26 cellular contexts compared by ENCODE assay signal in genomic region chr9:128540630-128541355, GRCh38. TPM values are rescaled to one million over a fixed set of nuclear protein-coding genes. Genes with fewer than 3 reads are reported as not detected.
DNase-seq lines count a peak whose midpoint lies in the region; ATAC-seq and TF ChIP-seq lines count a peak whose summit lies in the region.
"Had no signal": no experiment of that assay in that cellular context is flagged by ENCODE, and none has a peak within 500 bp of the region (broad histone marks: within the 10 kb centered on the region; RNA-seq: fewer than 3 reads in every experiment).

No MANE protein-coding gene starts in this region.

- no peak for TF ChIP-seq CTCF in CD8-positive, alpha-beta T cell (IDR thresholded peaks at IDR 0.05)
- TF ChIP-seq CTCF in NB4 (IDR thresholded peaks at IDR 0.05; ENCODE audit: low read depth, low read length) (no peak), nephron progenitor cell (IDR thresholded peaks at IDR 0.05) (no peak), upper lobe of left lung (IDR thresholded peaks at IDR 0.05) (no peak)

- no peak overlapping the region for H3K4me3 Mint-ChIP-seq in CD8-positive, alpha-beta T cell
- H3K4me3 Mint-ChIP-seq in nephron progenitor cell: no peak overlapping the region
- no peak overlapping the region for H3K4me3 Mint-ChIP-seq in stimulated activated naive CD8-positive, alpha-beta T cell treated with anti-CD3 and anti-CD28 coated beads, Interleukin-15, amount 100 ng/mL, for 72 hours
- H3K4me3 Mint-ChIP-seq: activated CD8-positive, alpha-beta memory T cell treated with anti-CD3 and anti-CD28 coated beads, Interleukin-2, amount 10 ng/mL, durations not matched to agents 7 days and 5 days; neural progenitor cell; type B pancreatic cell had no signal

- H3K27ac ChIP-seq in CD8-positive, alpha-beta T cell (ENCODE audit: low read depth, low read length): no peak overlapping the region
- H3K27ac ChIP-seq in upper lobe of left lung: peak overlapping the region in 1 of 4 donors; percentile 17
- H3K27ac ChIP-seq: cardiac muscle cell, epithelial cell of prostate, neural progenitor cell, psoas muscle, stomach had no signal

- peaks cover 55% of the 10 kb centered on the region for H3K36me3 ChIP-seq in CD8-positive, alpha-beta T cell (ENCODE audit: insufficient read depth, low read length)
- peaks cover 17 to 76% (median 56%) of the 10 kb centered on the region in 4 donors for H3K36me3 ChIP-seq in upper lobe of left lung
- H3K36me3 ChIP-seq: neural progenitor cell had no signal

- no peaks in the 10 kb centered on the region for H3K9me3 Mint-ChIP-seq in CD8-positive, alpha-beta T cell
- H3K9me3 Mint-ChIP-seq in nephron progenitor cell: no peaks in the 10 kb centered on the region
- H3K9me3 Mint-ChIP-seq in stimulated activated naive CD8-positive, alpha-beta T cell treated with anti-CD3 and anti-CD28 coated beads, Interleukin-15, amount 100 ng/mL, for 72 hours: no peaks in the 10 kb centered on the region
- H3K9me3 Mint-ChIP-seq: neural progenitor cell, type B pancreatic cell had no signal

- TF ChIP-seq POLR2A in NB4 (IDR thresholded peaks at IDR 0.05; ENCODE audit: extremely low read depth, insufficient read length) (no peak), upper lobe of left lung (IDR thresholded peaks at IDR 0.05) (no peak)

- no peak for TF ChIP-seq EP300 in upper lobe of left lung (IDR thresholded peaks at IDR 0.05)

- H3K4me1 Mint-ChIP-seq in CD8-positive, alpha-beta T cell (ENCODE audit: low read depth): peaks cover 3% of the 10 kb centered on the region
- no peaks in the 10 kb centered on the region for H3K4me1 Mint-ChIP-seq in nephron progenitor cell
- peaks cover 9% of the 10 kb centered on the region for H3K4me1 Mint-ChIP-seq in stimulated activated naive CD8-positive, alpha-beta T cell treated with anti-CD3 and anti-CD28 coated beads, Interleukin-15, amount 100 ng/mL, for 72 hours
- H3K4me1 Mint-ChIP-seq: neural progenitor cell had no signal

- H3K27ac Mint-ChIP-seq in CD8-positive, alpha-beta T cell: peak overlapping the region; percentile 15
- peak overlapping the region; percentile 6 for H3K27ac Mint-ChIP-seq in nephron progenitor cell
- H3K27ac Mint-ChIP-seq in stimulated activated naive CD8-positive, alpha-beta T cell treated with anti-CD3 and anti-CD28 coated beads, Interleukin-15, amount 100 ng/mL, for 72 hours: no peak overlapping the region
- H3K27ac Mint-ChIP-seq: activated CD8-positive, alpha-beta memory T cell treated with anti-CD3 and anti-CD28 coated beads, Interleukin-2, amount 10 ng/mL, durations not matched to agents 7 days and 5 days; neural progenitor cell; type B pancreatic cell had no signal

- peaks cover 71% of the 10 kb centered on the region for H3K36me3 Mint-ChIP-seq in CD8-positive, alpha-beta T cell
- peaks cover 29% of the 10 kb centered on the region for H3K36me3 Mint-ChIP-seq in nephron progenitor cell (ENCODE audit: low read depth)

- WGBS in upper lobe of left lung, 2 donors: 57 to 79% methylated on average over 3 of the region's 3 CpGs

- CTCF ChIA-PET in CD8-positive, alpha-beta T cell (lab: Charles Lee): interaction anchor here (1.3 kb wide), 1 partner anchor 143 kb away, joined by 3 read pairs; no protein-coding TSS in a partner anchor

- no peaks in the 10 kb centered on the region for H3K27me3 Mint-ChIP-seq in CD8-positive, alpha-beta T cell (ENCODE audit: low read depth)
- peaks cover 4% of the 10 kb centered on the region for H3K27me3 Mint-ChIP-seq in nephron progenitor cell (ENCODE audit: low read depth, poor library complexity)
- no peaks in the 10 kb centered on the region for H3K27me3 Mint-ChIP-seq in stimulated activated naive CD8-positive, alpha-beta T cell treated with anti-CD3 and anti-CD28 coated beads, Interleukin-15, amount 100 ng/mL, for 72 hours
- H3K27me3 Mint-ChIP-seq: activated CD8-positive, alpha-beta memory T cell treated with anti-CD3 and anti-CD28 coated beads, Interleukin-2, amount 10 ng/mL, durations not matched to agents 7 days and 5 days; type B pancreatic cell had no signal

- H3K4me3 ChIP-seq in CD8-positive, alpha-beta T cell (ENCODE audit: low read depth, low read length): no peak overlapping the region
- no peak overlapping the region for H3K4me3 ChIP-seq in NB4 (ENCODE audit: low read depth, low read length)
- no peak overlapping the region for H3K4me3 ChIP-seq in upper lobe of left lung
- H3K4me3 ChIP-seq: cardiac muscle cell, mucosa of descending colon, neural progenitor cell, psoas muscle, smooth muscle cell, stomach had no signal

- intact Hi-C loops in CD8-positive, alpha-beta T cell (cut with DNase I, micrococcal nuclease): no loop called here

- no peak for DNase-seq in CD8-positive, alpha-beta T cell
- peak; percentile 57 for DNase-seq in NB4 (ENCODE audit: low read depth)
- peak; percentile 51 for DNase-seq in fibroblast of gingiva (ENCODE audit: low read depth)
- no peak for DNase-seq in nephron progenitor cell
- no peak for DNase-seq in upper lobe of left lung
- no peak for DNase-seq in DMS114 treated with DMSO at 0.1 percent for 48 hours (lab: John Stamatoyannopoulos, UW; ENCODE audit: unreplicated experiment)
- DNase-seq in stimulated activated naive CD8-positive, alpha-beta T cell treated with anti-CD3 and anti-CD28 coated beads, Interleukin-15, amount 100 ng/mL, for 72 hours: no peak
- DNase-seq: activated CD8-positive, alpha-beta memory T cell treated with anti-CD3 and anti-CD28 coated beads, Interleukin-2, amount 10 ng/mL, durations not matched to agents 7 days and 5 days; activated effector memory CD4-positive, alpha-beta T cell treated with Interleukin-2 at 50 U/mL for 16 hours; amniotic stem cell; Caco-2; GOT3; KG1; mucosa of descending colon; NCI-H1105; NCI-H2107; NK-92 treated with Interleukin-12 subunit alpha and Interleukin-12 subunit beta, amount 100 ng/mL, for 24 hours; psoas muscle; stimulated activated CD4-positive, alpha-beta T cell treated with anti-CD3 and anti-CD28 coated beads, Interleukin-4, amount 100 ng/mL, for 1 hour; stomach; SW 1271 had no signal

- POLR2A ChIA-PET in CD8-positive, alpha-beta T cell (lab: Charles Lee): interaction anchor here (0.6 kb wide), 1 partner anchor 240 kb away, joined by 5 read pairs; no protein-coding TSS in a partner anchor

- H3K4me1 ChIP-seq in CD8-positive, alpha-beta T cell (ENCODE audit: insufficient read depth, low read length): no peaks in the 10 kb centered on the region
- H3K4me1 ChIP-seq in upper lobe of left lung: no peaks in the 10 kb centered on the region
- H3K4me1 ChIP-seq: Caco-2, neural progenitor cell, psoas muscle, stomach had no signal

- ATAC-seq in CD8-positive, alpha-beta T cell: no peak
- no peak for ATAC-seq in upper lobe of left lung (ENCODE audit: low FRiP score in 2 of 2)
- no peak for ATAC-seq in stimulated activated naive CD8-positive, alpha-beta T cell treated with anti-CD3 and anti-CD28 coated beads, Interleukin-15, amount 100 ng/mL, for 72 hours
- ATAC-seq: activated CD8-positive, alpha-beta memory T cell treated with anti-CD3 and anti-CD28 coated beads, Interleukin-2, amount 10 ng/mL, durations not matched to agents 7 days and 5 days; mucosa of descending colon had no signal

- no peaks in the 10 kb centered on the region for H3K27me3 ChIP-seq in CD8-positive, alpha-beta T cell (ENCODE audit: insufficient read depth, low read length)
- H3K27me3 ChIP-seq in upper lobe of left lung: no peaks in the 10 kb centered on the region
- H3K27me3 ChIP-seq: cardiac muscle cell, neural progenitor cell, stomach had no signal

- no peaks in the 10 kb centered on the region for H3K9me3 ChIP-seq in CD8-positive, alpha-beta T cell (ENCODE audit: low read length)
- no peaks in the 10 kb centered on the region for H3K9me3 ChIP-seq in upper lobe of left lung
- H3K9me3 ChIP-seq: Caco-2, mucosa of descending colon, psoas muscle, stomach had no signal

RNA-seq across cellular contexts. Expression of gene SPTAN1, which starts 11.6 kb away (rescaled TPM):
- total RNA-seq in CD8-positive, alpha-beta T cell: 100 to 1,000 TPM; 299 to 332 TPM
- total RNA-seq in upper lobe of left lung: 100 to 1,000 TPM; 254 to 547 (median 401) TPM

RNA-seq across cellular contexts. Expression of gene GLE1, which starts 36.3 kb away (rescaled TPM):
- 1 to 10 TPM; 6.6 to 8.5 TPM for total RNA-seq in CD8-positive, alpha-beta T cell
- 10 to 100 TPM; 19.0 to 36.7 (median 24.5) TPM for total RNA-seq in upper lobe of left lung

Comparison
In these comparisons a context has a peak if more than half of its experiments do, and no peak if none do; other contexts are left out.
1. DNase-seq: peak in NB4 (single experiment) and fibroblast of gingiva (single experiment); none in CD8-positive, alpha-beta T cell (0 of 7), nephron progenitor cell (single experiment), upper lobe of left lung (0 of 2), DMS114 treated with DMSO at 0.1 percent for 48 hours (single experiment) and stimulated activated naive CD8-positive, alpha-beta T cell treated with anti-CD3 and anti-CD28 coated beads, Interleukin-15, amount 100 ng/mL, for 72 hours (0 of 2).
2. H3K27ac Mint-ChIP-seq: peak in CD8-positive, alpha-beta T cell (single experiment) and nephron progenitor cell (single experiment); none in stimulated activated naive CD8-positive, alpha-beta T cell treated with anti-CD3 and anti-CD28 coated beads, Interleukin-15, amount 100 ng/mL, for 72 hours (0 of 2).